ENCODE assay signal across 8 cellular contexts in genomic region chr19:43526884-43527859, GRCh38. TPM values are rescaled to one million over a fixed set of nuclear protein-coding genes. Genes with fewer than 3 reads are reported as not detected.
DNase-seq lines count a peak whose midpoint lies in the region; ATAC-seq and TF ChIP-seq lines count a peak whose summit lies in the region.

ETHE1 (minus strand) TSS chr19:43527201; CDS start chr19:43527177, 24 bp downstream.

- peak; percentile 35 for TF ChIP-seq POLR2A in erythroblast (IDR thresholded peaks at IDR 0.05; ENCODE audit: low read length)

- H3K27ac ChIP-seq in PC-3 (ENCODE audit: low read length), result no peak within 1 kb of the TSS

- no peaks in the 10 kb centered on the region for H3K27me3 ChIP-seq in PC-3 (ENCODE audit: low read length)

- TF ChIP-seq CTCF in AG04449 (IDR thresholded peaks at IDR 0.05; ENCODE audit: insufficient read depth, low read length, missing control alignments), result no peak
- TF ChIP-seq CTCF in PC-3 (conservative IDR thresholded peaks at IDR 0.05; ENCODE audit: low read depth, low read length), result no peak

- H3K36me3 ChIP-seq in PC-3 (ENCODE audit: low read depth, low read length), result no peaks in the 10 kb centered on the region

- H3K9me2 ChIP-seq in PC-3 (replicated peaks; ENCODE audit: low read length), result no peaks in the 10 kb centered on the region

- H3K4me1 ChIP-seq in PC-3 (ENCODE audit: insufficient read depth, low read length), result peaks cover 13% of the 10 kb centered on the region

- ATAC-seq in GM19023 (IDR thresholded peaks at IDR 0.05; ENCODE audit: unreplicated experiment), result peak; percentile 78
- peak; percentile 71 for ATAC-seq in HG03571 (IDR thresholded peaks at IDR 0.05; ENCODE audit: unreplicated experiment)
- peak; percentile 66 for ATAC-seq in PC-3

- POLR2A ChIA-PET in AG04449 (lab: Yijun Ruan, JAX) (no interaction called here), PC-3 (lab: Charles Lee; ENCODE audit: unreplicated experiment) (no interaction called here)

- BruUV-seq in PC-3 (replicated peaks; lab: Mats Ljungman, UMichigan), result no TSS peak

- peak within 1 kb of the TSS; percentile 89 for H2AFZ ChIP-seq in PC-3 (ENCODE audit: low read length)

- no peaks in the 10 kb centered on the region for H3F3A ChIP-seq in PC-3 (ENCODE audit: low read length, unreplicated experiment)

- CTCF ChIA-PET in AG04449 (lab: Yijun Ruan, JAX), result interaction anchor here (1.5 to 15.4 kb wide), 3 partner anchors 8 to 82 kb away, joined by 7 to 609 read pairs (median 8); no protein-coding TSS in a partner anchor
- CTCF ChIA-PET in PC-3 (lab: Charles Lee), result no interaction called here

- peaks cover 29% of the 10 kb centered on the region for H3K79me2 ChIP-seq in PC-3 (ENCODE audit: low read length)

- peak within 1 kb of the TSS; percentile 88 for H3K4me2 ChIP-seq in PC-3 (ENCODE audit: low read length)

- H3K9me3 ChIP-seq in PC-3 (ENCODE audit: low read length), result no peaks in the 10 kb centered on the region

- H4K20me1 ChIP-seq in PC-3 (ENCODE audit: low read length), result no peaks in the 10 kb centered on the region

- H3K4me3 ChIP-seq in AG04449 (ENCODE audit: low read depth, low read length), result peak within 1 kb of the TSS; percentile 85
- peak within 1 kb of the TSS; percentile 98 for H3K4me3 ChIP-seq in PC-3 (ENCODE audit: low read length)

- no peak for DNase-seq in AG04449 (ENCODE audit: low read depth, low spot score)
- peak; percentile 54 for DNase-seq in PC-3
- peak; percentile 76 for DNase-seq in activated T-cell treated with anti-CD3 and anti-CD28 coated beads, Interleukin-2, amount 50 U/mL, for 1 hour
- DNase-seq in erythroblast (lab: John Stamatoyannopoulos, UW), result peak; percentile 78
- DNase-seq in mucosa of gallbladder (ENCODE audit: low spot score), result peak; percentile 73
- peak; percentile 17 to 64 for DNase-seq in stimulated activated CD8-positive, alpha-beta memory T cell treated with anti-CD3 and anti-CD28 coated beads, Interleukin-7, amount 100 ng/mL, for 4 hours (ENCODE audit: low read depth in 2 of 2)

- intact Hi-C loops in PC-3 (cut with micrococcal nuclease), result no loop called here

- peak within 1 kb of the TSS; percentile 71 for H3K9ac ChIP-seq in PC-3 (ENCODE audit: low read length)

RNA-seq across cellular contexts. Expression of gene ETHE1, which starts in this region (rescaled TPM):
- total RNA-seq in PC-3 (2014; rRNA removed) (34.2 and 44.9 TPM in 2 replicates), mucosa of gallbladder (55.4 TPM)
